In the genomic region with DNA sequence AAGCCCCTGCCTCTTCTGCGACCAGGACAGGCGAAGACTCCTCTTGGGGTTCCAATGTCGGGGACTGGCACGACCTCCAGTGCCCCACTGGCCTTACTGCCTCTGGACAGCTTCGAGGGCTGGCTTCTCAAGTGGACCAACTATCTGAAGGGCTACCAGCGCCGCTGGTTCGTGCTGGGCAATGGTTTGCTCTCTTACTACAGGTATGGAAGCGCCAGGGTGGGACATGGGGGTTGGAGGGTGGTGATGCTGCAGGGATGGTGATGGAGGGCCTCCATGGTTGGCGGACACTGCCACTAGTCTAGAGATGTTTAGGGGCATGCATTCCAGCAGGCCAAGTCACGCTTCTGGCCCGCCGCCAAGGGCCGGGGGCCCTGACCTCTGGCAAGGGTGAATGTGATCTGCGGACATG, we compare ENCODE assay signal across 8 cellular contexts. TPM values are rescaled to one million over a fixed set of nuclear protein-coding genes. Genes with fewer than 3 reads are reported as not detected.
DNase-seq lines count a peak whose midpoint lies in the region; ATAC-seq and TF ChIP-seq lines count a peak whose summit lies in the region.

No MANE protein-coding gene starts in this region.

- H3K4me1 ChIP-seq in left lung, result peaks cover 4 to 15% of the 10 kb centered on the region in 2 donors
- peaks cover 0 to 23% (median 16%) of the 10 kb centered on the region in 5 donors for H3K4me1 ChIP-seq in subcutaneous abdominal adipose tissue (ENCODE audit: control insufficient read depth in 5 of 5, insufficient read depth in 5 of 5, low read length in 5 of 5)

- BruUV-seq in MCF 10A (replicated peaks; lab: Mats Ljungman, UMichigan), result no TSS peak

- H3K9me3 Mint-ChIP-seq in T-helper 2 cell treated with Interferon-gamma antibody and Interleukin-4, amounts not matched to agents 5 μg/mL and 100 μg/mL, for 36 hours, result no peaks in the 10 kb centered on the region
- H3K9me3 Mint-ChIP-seq in MCF 10A (ENCODE audit: unreplicated experiment), result no peaks in the 10 kb centered on the region

- peak overlapping the region; percentile 54 for H3K27ac Mint-ChIP-seq in T-helper 2 cell treated with Interferon-gamma antibody and Interleukin-4, amounts not matched to agents 5 μg/mL and 100 μg/mL, for 36 hours
- no peak overlapping the region for H3K27ac Mint-ChIP-seq in MCF 10A (ENCODE audit: low read depth, unreplicated experiment)

- intact Hi-C loops in MCF 10A (cut with micrococcal nuclease), result no loop called here
- intact Hi-C loops in left lung (cut with DNase I), result no loop called here

- H3K9ac ChIP-seq in subcutaneous abdominal adipose tissue (ENCODE audit: low read length in 5 of 5), result peak overlapping the region in 4 of 5 donors; percentile 6 to 76 (median 51)

- no peak for DNase-seq in T-helper 2 cell treated with Interferon-gamma antibody and Interleukin-4, amounts not matched to agents 5 μg/mL and 100 μg/mL, for 36 hours (ENCODE audit: low spot score)
- DNase-seq in T-helper 2 cell (no peak), MCF 10A (ENCODE audit: unreplicated experiment) (no peak), left lung (no peak), SHP77 (lab: John Stamatoyannopoulos, UW) (no peak)

- CTCF ChIA-PET in MCF 10A (lab: Yijun Ruan, JAX), result interaction anchor here (0.7 kb wide), 1 partner anchor 53 kb away, joined by 4 read pairs; no protein-coding TSS in a partner anchor

- peaks cover 24% of the 10 kb centered on the region for H3K27me3 Mint-ChIP-seq in T-helper 2 cell treated with Interferon-gamma antibody and Interleukin-4, amounts not matched to agents 5 μg/mL and 100 μg/mL, for 36 hours (ENCODE audit: low read depth)
- H3K27me3 Mint-ChIP-seq in MCF 10A (ENCODE audit: insufficient read depth, unreplicated experiment), result no peaks in the 10 kb centered on the region

- POLR2A ChIA-PET in MCF 10A (lab: Yijun Ruan, JAX), result no interaction called here

- peak overlapping the region; percentile 45 to 48 for H3K4me3 ChIP-seq in left lung
- peak overlapping the region in 4 of 5 donors; percentile 57 to 68 (median 63) for H3K4me3 ChIP-seq in subcutaneous abdominal adipose tissue (ENCODE audit: low read depth in 1 of 5, low read length in 5 of 5)

- ATAC-seq in left lung, result peak; percentile 40
- no peak for ATAC-seq in HG02981 (IDR thresholded peaks at IDR 0.05; ENCODE audit: unreplicated experiment)
- no peak for ATAC-seq in HG03108 (IDR thresholded peaks at IDR 0.05; ENCODE audit: unreplicated experiment)

- peaks cover 2% of the 10 kb centered on the region for H3K36me3 Mint-ChIP-seq in T-helper 2 cell treated with Interferon-gamma antibody and Interleukin-4, amounts not matched to agents 5 μg/mL and 100 μg/mL, for 36 hours (ENCODE audit: low read depth)
- peaks cover 5% of the 10 kb centered on the region for H3K36me3 Mint-ChIP-seq in MCF 10A (ENCODE audit: insufficient read depth, unreplicated experiment)

- H3K27me3 ChIP-seq in left lung, result peaks cover 0 to 39% of the 10 kb centered on the region in 2 donors
- H3K27me3 ChIP-seq in subcutaneous abdominal adipose tissue (ENCODE audit: control insufficient read depth in 5 of 5, insufficient read depth in 4 of 5, low read length in 5 of 5), result peaks cover 0 to 9% (median 4%) of the 10 kb centered on the region in 5 donors

- peaks cover 3% of the 10 kb centered on the region for H3K4me1 Mint-ChIP-seq in T-helper 2 cell treated with Interferon-gamma antibody and Interleukin-4, amounts not matched to agents 5 μg/mL and 100 μg/mL, for 36 hours (ENCODE audit: low read depth)
- H3K4me1 Mint-ChIP-seq in MCF 10A (ENCODE audit: insufficient read depth, unreplicated experiment), result no peaks in the 10 kb centered on the region

- H3K9me3 ChIP-seq in left lung, result no peaks in the 10 kb centered on the region
- H3K9me3 ChIP-seq in subcutaneous abdominal adipose tissue (ENCODE audit: control insufficient read depth in 5 of 5, low read length in 5 of 5), result no peaks in the 10 kb centered on the region

- H3K27ac ChIP-seq in left lung, result no peak overlapping the region
- H3K27ac ChIP-seq in subcutaneous abdominal adipose tissue (ENCODE audit: low read depth, low read length), result no peak overlapping the region

- H3K36me3 ChIP-seq in left lung (no peaks in the 10 kb centered on the region), subcutaneous abdominal adipose tissue (ENCODE audit: control insufficient read depth in 5 of 5, insufficient read depth in 5 of 5, low read length in 5 of 5) (no peaks in the 10 kb centered on the region)

- peak overlapping the region; percentile 72 for H3K4me3 Mint-ChIP-seq in T-helper 2 cell treated with Interferon-gamma antibody and Interleukin-4, amounts not matched to agents 5 μg/mL and 100 μg/mL, for 36 hours
- peak overlapping the region; percentile 53 for H3K4me3 Mint-ChIP-seq in MCF 10A (ENCODE audit: unreplicated experiment)

- TF ChIP-seq CTCF in MCF 10A (IDR thresholded peaks at IDR 0.05; ENCODE audit: unreplicated experiment) (no peak), left lung (IDR thresholded peaks at IDR 0.05) (no peak)

RNA-seq across cellular contexts. Expression of gene OSBP2, which starts 0.7 kb away (rescaled TPM):
- 276 and 338 TPM in 2 replicates for total RNA-seq in MCF 10A (2022)
- total RNA-seq in left lung, result 1 to 10 TPM; 4.0 to 4.2 TPM

RNA-seq across cellular contexts. Expression of gene DUSP18, which starts 27.7 kb away (rescaled TPM):
- total RNA-seq in MCF 10A (2022) (5.6 and 6.5 TPM in 2 replicates), left lung (10 to 100 TPM; 16.2 to 23.9 TPM)

RNA-seq across cellular contexts. Expression of gene SLC35E4, which starts 59.8 kb away (rescaled TPM):
- 2.9 and 3.4 TPM in 2 replicates for total RNA-seq in MCF 10A (2022)
- 1 to 10 TPM; 3.1 to 3.8 TPM for total RNA-seq in left lung

Comparison
In these comparisons a context has a peak if more than half of its experiments do, and no peak if none do; other contexts are left out.
1. RNA of gene OSBP2, which starts 0.7 kb away (total RNA-seq): 276 to 338 TPM in MCF 10A; 4.0 to 4.2 TPM in left lung; every median in the first group is over 10 times any median in the second.